Comparison of ENCODE assay signal across 8 cellular contexts in genomic region chr1:203320546-203321272, GRCh38. TPM values are rescaled to one million over a fixed set of nuclear protein-coding genes. Genes with fewer than 3 reads are reported as not detected.
DNase-seq lines count a peak whose midpoint lies in the region; FAIRE-seq and TF ChIP-seq lines count a peak whose summit lies in the region.

No MANE protein-coding gene starts in this region.

- peaks cover 52% of the 10 kb centered on the region for H3K27me3 ChIP-seq in GM23248 (replicated peaks; ENCODE audit: insufficient read depth)
- H3K27me3 ChIP-seq in Loucy (ENCODE audit: insufficient read depth, low read length, poor library complexity, severe bottlenecking), result no peaks in the 10 kb centered on the region
- no peaks in the 10 kb centered on the region for H3K27me3 ChIP-seq in SJCRH30
- no peaks in the 10 kb centered on the region for H3K27me3 ChIP-seq in mucosa of rectum (ENCODE audit: control insufficient read depth in 2 of 2, insufficient read depth in 2 of 2, low read length in 2 of 2)

- no peak overlapping the region for H3K4me2 ChIP-seq in GM23248 (ENCODE audit: unreplicated experiment)
- H3K4me2 ChIP-seq in Loucy (ENCODE audit: low read depth, low read length, poor library complexity, severe bottlenecking), result peak overlapping the region; percentile 93

- no peaks in the 10 kb centered on the region for H4K20me1 ChIP-seq in GM23248 (ENCODE audit: insufficient read depth)
- H4K20me1 ChIP-seq in Loucy (ENCODE audit: insufficient read depth, low read length, poor library complexity, severe bottlenecking), result no peaks in the 10 kb centered on the region

- H3K4me1 ChIP-seq in GM23248 (ENCODE audit: insufficient read depth) (no peaks in the 10 kb centered on the region), Loucy (ENCODE audit: insufficient read depth, low read length, poor library complexity, severe bottlenecking) (peaks cover 94% of the 10 kb centered on the region), SJCRH30 (peaks cover 56% of the 10 kb centered on the region), mucosa of rectum (ENCODE audit: control insufficient read depth in 2 of 2, insufficient read depth in 2 of 2, low read length in 2 of 2) (peaks cover 79 to 88% of the 10 kb centered on the region in 2 donors)

- H3K9ac ChIP-seq in GM23248 (no peak overlapping the region), Loucy (ENCODE audit: low read depth, low read length, poor library complexity, severe bottlenecking) (peak overlapping the region; percentile 93), mucosa of rectum (ENCODE audit: low read depth in 1 of 2, low read length in 2 of 2) (peak overlapping the region; percentile 17 to 49)

- H3K36me3 ChIP-seq in GM23248 (ENCODE audit: low read depth) (no peaks in the 10 kb centered on the region), Loucy (ENCODE audit: insufficient read depth, low read length) (no peaks in the 10 kb centered on the region), SJCRH30 (no peaks in the 10 kb centered on the region), mucosa of rectum (ENCODE audit: control insufficient read depth in 2 of 2, insufficient read depth in 2 of 2, low read length in 2 of 2) (no peaks in the 10 kb centered on the region)

- H3K79me2 ChIP-seq in GM23248 (ENCODE audit: insufficient read depth), result no peaks in the 10 kb centered on the region
- peaks cover 36% of the 10 kb centered on the region for H3K79me2 ChIP-seq in Loucy (ENCODE audit: insufficient read depth, low read length)

- WGBS in GM23248 (ENCODE audit: low coverage in 1 of 2, low lambda C conversion rate in 2 of 2, missing lambda C conversion rate in 2 of 2), 2 experiments, result 58 to 63% methylated on average over 6 of the region's 6 CpGs

- H3F3A ChIP-seq in GM23248 (ENCODE audit: insufficient read depth) (no peaks in the 10 kb centered on the region), Loucy (ENCODE audit: low read depth) (peaks cover 12% of the 10 kb centered on the region; the same call in 1 of the 2 replicates)

- H3K4me3 ChIP-seq in GM23248, result no peak overlapping the region
- H3K4me3 ChIP-seq in Loucy (ENCODE audit: low read length, poor library complexity, severe bottlenecking), result peak overlapping the region; percentile 66
- no peak overlapping the region for H3K4me3 ChIP-seq in SJCRH30
- H3K4me3 ChIP-seq in mucosa of rectum (ENCODE audit: low read length in 2 of 2), result peak overlapping the region in 1 of 2 donors; percentile 20

- FAIRE-seq in GM12892 (lab: Jason Lieb, UNC), result peak; percentile 89
- FAIRE-seq in H54 (lab: Jason Lieb, UNC), result no peak

- H3K9me2 ChIP-seq in GM23248 (ENCODE audit: insufficient read depth) (no peaks in the 10 kb centered on the region), Loucy (replicated peaks; ENCODE audit: low read depth, low read length) (no peaks in the 10 kb centered on the region)

- H2AFZ ChIP-seq in GM23248, result no peak overlapping the region
- H2AFZ ChIP-seq in Loucy (ENCODE audit: low read length), result no peak overlapping the region

- TF ChIP-seq POLR2A in GM12892 (IDR thresholded peaks at IDR 0.05; ENCODE audit: low read depth, low read length) (no peak), H54 (IDR thresholded peaks at IDR 0.05; ENCODE audit: low read depth, low read length) (no peak)

- no peaks in the 10 kb centered on the region for H3K9me3 ChIP-seq in GM23248 (ENCODE audit: low read depth)
- H3K9me3 ChIP-seq in Loucy (ENCODE audit: insufficient read depth, low read depth, low read length), result no peaks in the 10 kb centered on the region
- no peaks in the 10 kb centered on the region for H3K9me3 ChIP-seq in SJCRH30 (replicated peaks)
- no peaks in the 10 kb centered on the region for H3K9me3 ChIP-seq in mucosa of rectum (ENCODE audit: control insufficient read depth in 2 of 2, low read length in 2 of 2)

- DNase-seq in GM12892 (ENCODE audit: insufficient read length) (peak; percentile 54), GM23248 (peak; percentile 53), SJCRH30 (peak; percentile 89 to 93), pons (ENCODE audit: low spot score) (no peak), H54 (ENCODE audit: insufficient read length, low spot score) (no peak)
- DNase-seq in central memory CD4-positive, alpha-beta T cell, result peak; percentile 89

- no peak for TF ChIP-seq CTCF in Loucy (conservative IDR thresholded peaks at IDR 0.05; ENCODE audit: low read length)

- in situ Hi-C loops in GM23248 (cut with MboI), result no loop called here

- H3K27ac ChIP-seq in GM23248 (no peak overlapping the region), SJCRH30 (peak overlapping the region; percentile 42), mucosa of rectum (ENCODE audit: low read depth in 2 of 2, low read length in 2 of 2) (peak overlapping the region; percentile 93 to 99)

RNA-seq across cellular contexts. Expression of gene BTG2, which starts 15.4 kb away (rescaled TPM):
- 58.2 TPM for polyA plus RNA-seq in GM12892 (2012; ENCODE audit: missing spikeins)
- 5.0 and 7.8 TPM in 2 replicates for total RNA-seq in GM23248 (2014; rRNA removed; shearing (Covaris generic))
- polyA plus RNA-seq in GM23248 (2016; fragmentation: Nextera tagmentation; extraction: Ambion mirVana), result 7.5 and 7.9 TPM in 2 replicates
- total RNA-seq in SJCRH30 (2014; rRNA removed; shearing (Covaris generic)), result 59.8 and 63.1 TPM in 2 replicates

RNA-seq across cellular contexts. Expression of gene FMOD, which starts 30.2 kb away (rescaled TPM):
- 0.13 TPM for polyA plus RNA-seq in GM12892 (2012; ENCODE audit: missing spikeins)
- 12.1 and 14.6 TPM in 2 replicates for total RNA-seq in GM23248 (2014; rRNA removed; shearing (Covaris generic))
- 11.2 and 11.4 TPM in 2 replicates for polyA plus RNA-seq in GM23248 (2016; fragmentation: Nextera tagmentation; extraction: Ambion mirVana)
- 7.5 and 7.6 TPM in 2 replicates for total RNA-seq in SJCRH30 (2014; rRNA removed; shearing (Covaris generic))

Comparison
In these comparisons a context has a peak if more than half of its experiments do, and no peak if none do; other contexts are left out.
1. DNase-seq: peak in GM12892 (single experiment), GM23248 (single experiment), SJCRH30 (2 of 2) and central memory CD4-positive, alpha-beta T cell (single experiment); none in pons (single experiment) and H54 (single experiment).